Comparison of ENCODE assay signal across 26 cellular contexts in genomic region chr17:4506892-4507291, GRCh38. TPM values are rescaled to one million over a fixed set of nuclear protein-coding genes. Genes with fewer than 3 reads are reported as not detected.
"Had no signal": no experiment of that assay in that cellular context is flagged by ENCODE, and none has a peak within 500 bp of the region (broad histone marks: within the 10 kb centered on the region; RNA-seq: fewer than 3 reads in every experiment).

No MANE protein-coding gene starts in this region.

- H3K27ac ChIP-seq: adrenal gland, epithelial cell of prostate, neural progenitor cell, SJSA1 had no signal

- H3K4me3 Mint-ChIP-seq: activated CD8-positive, alpha-beta T cell treated with anti-CD3 and anti-CD28 coated beads, Interleukin-2, amount 10 ng/mL, durations not matched to agents 7 days and 5 days; activated naive CD8-positive, alpha-beta T cell; activated T-helper 17 cell treated with anti-CD3 and anti-CD28 coated beads, Interleukin-2, amount 50 U/mL, for 72 hours; naive thymus-derived CD4-positive, alpha-beta T cell; neural progenitor cell; stimulated activated naive B cell treated with anti-CD40 and anti-IgM and Interleukin-4, amounts not matched to agents 10 μg/mL and 1 μg/mL and 100 μg/mL, for 72 hours had no signal

- H3K9me3 Mint-ChIP-seq: activated T-helper 17 cell treated with anti-CD3 and anti-CD28 coated beads, Interleukin-2, amount 50 U/mL, for 72 hours; naive thymus-derived CD4-positive, alpha-beta T cell; neural progenitor cell; stimulated activated naive B cell treated with anti-CD40 and anti-IgM and Interleukin-4, amounts not matched to agents 10 μg/mL and 1 μg/mL and 100 μg/mL, for 72 hours had no signal

- H3K4me1 ChIP-seq: adrenal gland, SJSA1 had no signal

- H3K27me3 Mint-ChIP-seq: activated naive CD8-positive, alpha-beta T cell had no signal

- H3K36me3 Mint-ChIP-seq: activated naive CD8-positive, alpha-beta T cell; naive thymus-derived CD4-positive, alpha-beta T cell; neural progenitor cell; stimulated activated naive B cell treated with anti-CD40 and anti-IgM and Interleukin-4, amounts not matched to agents 10 μg/mL and 1 μg/mL and 100 μg/mL, for 72 hours had no signal

- H3K4me3 ChIP-seq: adrenal gland, neural progenitor cell, SJSA1, thoracic aorta, upper lobe of right lung had no signal

- H3K9me3 ChIP-seq: adrenal gland, SJSA1, thoracic aorta, upper lobe of right lung had no signal

- H2AFZ ChIP-seq: neural progenitor cell had no signal

- ATAC-seq: activated CD8-positive, alpha-beta T cell treated with anti-CD3 and anti-CD28 coated beads, Interleukin-2, amount 10 ng/mL, durations not matched to agents 7 days and 5 days; activated T-helper 17 cell treated with anti-CD3 and anti-CD28 coated beads, Interleukin-2, amount 50 U/mL, for 72 hours; naive thymus-derived CD4-positive, alpha-beta T cell; stimulated activated naive B cell treated with anti-CD40 and anti-IgM and Interleukin-4, amounts not matched to agents 10 μg/mL and 1 μg/mL and 100 μg/mL, for 72 hours had no signal

- DNase-seq: activated CD4-positive, alpha-beta T cell treated with anti-CD3 and anti-CD28 coated beads for 1 hour; activated CD4-positive, alpha-beta T cell treated with anti-CD3 and anti-CD28 coated beads, Interleukin-2, amount 50 U/mL, for 1 hour; activated CD8-positive, alpha-beta T cell treated with anti-CD3 and anti-CD28 coated beads, Interleukin-2, amount 10 ng/mL, durations not matched to agents 7 days and 5 days; activated T-cell treated with anti-CD3 and anti-CD28 coated beads, Interleukin-2, amount 50 U/mL, for 1 hour; adrenal gland; cortex of kidney; foreskin fibroblast; hippocampal formation; kidney glomerular epithelial cell; naive thymus-derived CD4-positive, alpha-beta T cell; stimulated activated CD4-positive, alpha-beta T cell treated with anti-CD3 and anti-CD28 coated beads, Interleukin-2, amount 100 ng/mL, for 24 hours; stimulated activated naive B cell treated with anti-CD40 and anti-IgM and Interleukin-4, amounts not matched to agents 10 μg/mL and 1 μg/mL and 100 μg/mL, for 72 hours; T-helper 9 cell; upper lobe of right lung had no signal

- H3K4me2 ChIP-seq: neural progenitor cell had no signal

- H3K9ac ChIP-seq: neural progenitor cell had no signal

- H3K36me3 ChIP-seq: adrenal gland, neural progenitor cell, SJSA1, thoracic aorta, upper lobe of right lung had no signal

- H3K27ac Mint-ChIP-seq: activated CD8-positive, alpha-beta T cell treated with anti-CD3 and anti-CD28 coated beads, Interleukin-2, amount 10 ng/mL, durations not matched to agents 7 days and 5 days; activated naive CD8-positive, alpha-beta T cell; neural progenitor cell; stimulated activated naive B cell treated with anti-CD40 and anti-IgM and Interleukin-4, amounts not matched to agents 10 μg/mL and 1 μg/mL and 100 μg/mL, for 72 hours had no signal

RNA-seq across cellular contexts. Expression of gene SPNS2, which starts 8.2 kb away (rescaled TPM):
- polyA plus RNA-seq: fibroblast of lung; naive thymus-derived CD4-positive, alpha-beta T cell had no signal

RNA-seq across cellular contexts. Expression of gene GGT6, which starts 53.5 kb away (rescaled TPM):
- total RNA-seq: activated CD8-positive, alpha-beta T cell treated with anti-CD3 and anti-CD28 coated beads, Interleukin-2, amount 10 ng/mL, durations not matched to agents 7 days and 5 days; activated T-helper 17 cell treated with anti-CD3 and anti-CD28 coated beads, Interleukin-2, amount 50 U/mL, for 72 hours; cerebellum; fibroblast of lung; naive thymus-derived CD4-positive, alpha-beta T cell; osteoblast; posterior vena cava; SJSA1; skeletal muscle tissue; T-helper 1 cell treated with Interleukin-12 subunit alpha and Interleukin-12 subunit beta and Interleukin-4 antibody, amounts not matched to agents 30 ng/mL and 1 ng/mL, for 36 hours; thoracic aorta had no signal
- polyA plus RNA-seq: fibroblast of lung; naive thymus-derived CD4-positive, alpha-beta T cell had no signal
